19 cellular contexts compared by ENCODE assay signal in the genomic region with DNA sequence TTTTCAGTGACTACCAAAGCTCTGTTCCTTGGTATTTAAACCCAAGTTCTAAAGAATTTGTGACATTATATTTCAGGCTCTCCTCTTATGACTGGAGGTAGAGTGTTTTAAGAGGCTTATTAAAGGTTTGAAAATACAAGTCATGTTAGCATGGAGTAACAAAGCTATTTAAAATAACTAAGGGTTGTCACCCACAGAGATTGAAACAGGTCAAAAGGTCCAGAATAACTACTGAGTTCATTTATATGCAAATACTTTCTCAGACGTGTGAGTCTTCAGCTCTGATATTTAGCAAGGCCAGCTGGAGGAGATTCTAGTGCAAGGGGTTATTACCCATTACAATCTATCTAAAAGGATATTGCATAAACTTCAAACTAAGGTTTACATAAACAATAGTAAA.
DNase-seq lines count a peak whose midpoint lies in the region; ATAC-seq, FAIRE-seq and TF ChIP-seq lines count a peak whose summit lies in the region.
"Had no signal": no experiment of that assay in that cellular context is flagged by ENCODE, and none has a peak within 500 bp of the region (broad histone marks: within the 10 kb centered on the region; RNA-seq: fewer than 3 reads in every experiment).

No MANE protein-coding gene starts in this region.

- no peak for DNase-seq in WTC11 (ENCODE audit: low spot score)
- DNase-seq in small intestine, result peak; percentile 1
- no peak for DNase-seq in stimulated activated CD4-positive, alpha-beta T cell treated with anti-CD3 and anti-CD28 coated beads, Interleukin-4, amount 100 ng/mL, for 4 hours
- DNase-seq in NCI-H2029 treated with DMSO at 0.1 percent for 48 hours (lab: John Stamatoyannopoulos, UW), result no peak
- DNase-seq in activated CD4-positive, CD25-positive, alpha-beta regulatory T cell (lab: John Stamatoyannopoulos, UW), result no peak
- DNase-seq in omental fat pad (ENCODE audit: low spot score), result no peak
- DNase-seq: AML-193; Caco-2; CD4-positive, alpha-beta T cell; GOT3 had no signal

- H3K4me3 ChIP-seq in HUES48 (ENCODE audit: low read depth, low read length) (0 out of 2 replicates have a peak overlapping the region, but pooled peaks have one; percentile 13), iPS-20b (ENCODE audit: low read length) (peak overlapping the region; percentile 17; the same call in 1 of the 2 replicates), small intestine (ENCODE audit: low read depth in 1 of 2, low read length in 2 of 2) (no peak overlapping the region)
- H3K4me3 ChIP-seq: HAP-1 had no signal

- H3K4me1 ChIP-seq in HUES48 (ENCODE audit: control insufficient read depth, insufficient read depth, low read length) (peaks cover 28% of the 10 kb centered on the region), iPS-20b (ENCODE audit: insufficient read depth, low read length) (peaks cover 27% of the 10 kb centered on the region), small intestine (ENCODE audit: control insufficient read depth in 2 of 2, insufficient read depth in 1 of 2, low read depth in 1 of 2, low read length in 1 of 2) (peaks cover 0 to 2% of the 10 kb centered on the region in 2 donors)
- H3K4me1 ChIP-seq: Caco-2 had no signal

- H3K4me1 Mint-ChIP-seq in WTC11, result peaks cover 34% of the 10 kb centered on the region

- ATAC-seq in WTC11, result peak; percentile 51
- ATAC-seq in omental fat pad (ENCODE audit: low FRiP score), result no peak

- POLR2A ChIA-PET in WTC11 (lab: Charles Lee), result interaction anchor here (0.6 kb wide), 1 partner anchor 494 kb away, joined by 3 read pairs; no protein-coding TSS in a partner anchor

- 0 out of 2 replicates have a peak, but pooled peaks cover 3% of the 10 kb centered on the region for H3K9me3 Mint-ChIP-seq in WTC11

- CTCF ChIA-PET in WTC11 (lab: Charles Lee), result no interaction called here

- peak overlapping the region; percentile 5; the same call in 1 of the 2 replicates for H3K4me3 Mint-ChIP-seq in WTC11
- H3K4me3 Mint-ChIP-seq: CD4-positive, alpha-beta T cell had no signal

- WGBS in small intestine, 3 donors, result 7 to 33% (median 14%) methylated on average over 1 of the region's 1 CpG

- H3K9me3 ChIP-seq in HUES48 (ENCODE audit: control insufficient read depth, insufficient read depth, low read length), result no peaks in the 10 kb centered on the region
- H3K9me3 ChIP-seq in iPS-20b (ENCODE audit: insufficient read depth, low read depth, low read length), result no peaks in the 10 kb centered on the region
- no peaks in the 10 kb centered on the region for H3K9me3 ChIP-seq in small intestine (ENCODE audit: control insufficient read depth, low read depth)
- H3K9me3 ChIP-seq: Caco-2, HAP-1 had no signal

- no peaks in the 10 kb centered on the region for H3K27me3 ChIP-seq in HUES48 (ENCODE audit: control insufficient read depth, insufficient read depth, low read length)
- H3K27me3 ChIP-seq in iPS-20b (ENCODE audit: insufficient read depth, low read length), result no peaks in the 10 kb centered on the region
- no peaks in the 10 kb centered on the region for H3K27me3 ChIP-seq in small intestine (ENCODE audit: control insufficient read depth in 2 of 2, insufficient read depth in 2 of 2, low read length in 2 of 2)

- H3K36me3 ChIP-seq in HUES48 (ENCODE audit: control insufficient read depth, insufficient read depth, low read length), result no peaks in the 10 kb centered on the region
- H3K36me3 ChIP-seq in iPS-20b (ENCODE audit: insufficient read depth, low read depth, low read length), result no peaks in the 10 kb centered on the region
- no peaks in the 10 kb centered on the region for H3K36me3 ChIP-seq in small intestine (ENCODE audit: control insufficient read depth in 2 of 2, insufficient read depth in 2 of 2, low read length in 2 of 2)
- H3K36me3 ChIP-seq: HAP-1 had no signal

- H3K9ac ChIP-seq in HUES48 (ENCODE audit: low read depth, low read length) (no peak overlapping the region), iPS-20b (ENCODE audit: low read depth, low read length) (no peak overlapping the region)

- no peak overlapping the region for H3K27ac ChIP-seq in HUES48 (ENCODE audit: low read depth, low read length)
- no peak overlapping the region for H3K27ac ChIP-seq in iPS-20b (ENCODE audit: low read length)
- H3K27ac ChIP-seq in small intestine (ENCODE audit: low read depth in 1 of 2, low read length in 1 of 2), result no peak overlapping the region
- H3K27ac ChIP-seq: C4-2B had no signal

- no peaks in the 10 kb centered on the region for H3K36me3 Mint-ChIP-seq in WTC11

- H3K27me3 Mint-ChIP-seq in WTC11 (ENCODE audit: low read depth), result no peaks in the 10 kb centered on the region
- H3K27me3 Mint-ChIP-seq: CD4-positive, alpha-beta T cell had no signal

- no peak overlapping the region for H3K27ac Mint-ChIP-seq in WTC11
- H3K27ac Mint-ChIP-seq: CD4-positive, alpha-beta T cell had no signal

- FAIRE-seq in small intestine (lab: Jason Lieb, UNC), result no peak
- FAIRE-seq: A204.1, D721Med, G401.6, GM12891, GM19239 had no signal

- TF ChIP-seq CTCF in WTC11 (IDR thresholded peaks at IDR 0.05), result no peak
- no peak for TF ChIP-seq CTCF in omental fat pad (IDR thresholded peaks at IDR 0.05)

TF ChIP-seq in WTC11, 78 proteins besides CTCF, POLR2A, EP300 and RAD21 (continues in another document):
- no peak for TF ChIP-seq NR2C2 (CRISPR knock-in tag; IDR thresholded peaks at IDR 0.05)
- TF ChIP-seq ZNF281 (CRISPR knock-in tag; IDR thresholded peaks at IDR 0.05), result no peak
- TF ChIP-seq, protein P1, sequence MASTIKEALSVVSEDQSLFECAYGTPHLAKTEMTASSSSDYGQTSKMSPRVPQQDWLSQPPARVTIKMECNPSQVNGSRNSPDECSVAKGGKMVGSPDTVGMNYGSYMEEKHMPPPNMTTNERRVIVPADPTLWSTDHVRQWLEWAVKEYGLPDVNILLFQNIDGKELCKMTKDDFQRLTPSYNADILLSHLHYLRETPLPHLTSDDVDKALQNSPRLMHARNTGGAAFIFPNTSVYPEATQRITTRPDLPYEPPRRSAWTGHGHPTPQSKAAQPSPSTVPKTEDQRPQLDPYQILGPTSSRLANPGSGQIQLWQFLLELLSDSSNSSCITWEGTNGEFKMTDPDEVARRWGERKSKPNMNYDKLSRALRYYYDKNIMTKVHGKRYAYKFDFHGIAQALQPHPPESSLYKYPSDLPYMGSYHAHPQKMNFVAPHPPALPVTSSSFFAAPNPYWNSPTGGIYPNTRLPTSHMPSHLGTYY (CRISPR knock-in tag; IDR thresholded peaks at IDR 0.05), result no peak
- no peak for TF ChIP-seq ESRRA (CRISPR knock-in tag; IDR thresholded peaks at IDR 0.05; ENCODE audit: borderline replicate concordance)
- TF ChIP-seq, protein P2, sequence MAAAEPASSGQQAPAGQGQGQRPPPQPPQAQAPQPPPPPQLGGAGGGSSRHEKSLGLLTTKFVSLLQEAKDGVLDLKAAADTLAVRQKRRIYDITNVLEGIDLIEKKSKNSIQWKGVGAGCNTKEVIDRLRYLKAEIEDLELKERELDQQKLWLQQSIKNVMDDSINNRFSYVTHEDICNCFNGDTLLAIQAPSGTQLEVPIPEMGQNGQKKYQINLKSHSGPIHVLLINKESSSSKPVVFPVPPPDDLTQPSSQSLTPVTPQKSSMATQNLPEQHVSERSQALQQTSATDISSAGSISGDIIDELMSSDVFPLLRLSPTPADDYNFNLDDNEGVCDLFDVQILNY (CRISPR knock-in tag; IDR thresholded peaks at IDR 0.05), result no peak
- TF ChIP-seq JAZF1 (CRISPR knock-in tag; IDR thresholded peaks at IDR 0.05), result no peak
- TF ChIP-seq, protein P3, sequence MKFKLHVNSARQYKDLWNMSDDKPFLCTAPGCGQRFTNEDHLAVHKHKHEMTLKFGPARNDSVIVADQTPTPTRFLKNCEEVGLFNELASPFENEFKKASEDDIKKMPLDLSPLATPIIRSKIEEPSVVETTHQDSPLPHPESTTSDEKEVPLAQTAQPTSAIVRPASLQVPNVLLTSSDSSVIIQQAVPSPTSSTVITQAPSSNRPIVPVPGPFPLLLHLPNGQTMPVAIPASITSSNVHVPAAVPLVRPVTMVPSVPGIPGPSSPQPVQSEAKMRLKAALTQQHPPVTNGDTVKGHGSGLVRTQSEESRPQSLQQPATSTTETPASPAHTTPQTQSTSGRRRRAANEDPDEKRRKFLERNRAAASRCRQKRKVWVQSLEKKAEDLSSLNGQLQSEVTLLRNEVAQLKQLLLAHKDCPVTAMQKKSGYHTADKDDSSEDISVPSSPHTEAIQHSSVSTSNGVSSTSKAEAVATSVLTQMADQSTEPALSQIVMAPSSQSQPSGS (CRISPR knock-in tag; IDR thresholded peaks at IDR 0.05; ENCODE audit: borderline replicate concordance, low read depth), result no peak
- no peak for TF ChIP-seq GABPB1 (CRISPR knock-in tag; IDR thresholded peaks at IDR 0.05)
- TF ChIP-seq, protein P4, sequence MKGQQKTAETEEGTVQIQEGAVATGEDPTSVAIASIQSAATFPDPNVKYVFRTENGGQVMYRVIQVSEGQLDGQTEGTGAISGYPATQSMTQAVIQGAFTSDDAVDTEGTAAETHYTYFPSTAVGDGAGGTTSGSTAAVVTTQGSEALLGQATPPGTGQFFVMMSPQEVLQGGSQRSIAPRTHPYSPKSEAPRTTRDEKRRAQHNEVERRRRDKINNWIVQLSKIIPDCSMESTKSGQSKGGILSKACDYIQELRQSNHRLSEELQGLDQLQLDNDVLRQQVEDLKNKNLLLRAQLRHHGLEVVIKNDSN (CRISPR knock-in tag; IDR thresholded peaks at IDR 0.05), result no peak
- TF ChIP-seq SMAD4 (CRISPR knock-in tag; IDR thresholded peaks at IDR 0.05), result no peak
- TF ChIP-seq RELA (CRISPR knock-in tag; IDR thresholded peaks at IDR 0.05; ENCODE audit: borderline replicate concordance), result no peak
- no peak for TF ChIP-seq ZNF423 (CRISPR knock-in tag; IDR thresholded peaks at IDR 0.05)
- no peak for TF ChIP-seq SOX15 (CRISPR knock-in tag; IDR thresholded peaks at IDR 0.05)
- TF ChIP-seq NR3C1 (CRISPR knock-in tag; conservative IDR thresholded peaks at IDR 0.05; ENCODE audit: low read depth), result no peak

Comparison
In these comparisons a context has a peak if more than half of its experiments do, and no peak if none do; other contexts are left out.
1. H3K4me3 ChIP-seq: peak in HUES48 (single experiment) and iPS-20b (single experiment); none in small intestine (0 of 2).